ENCODE assay signal across 33 cellular contexts in genomic region chr20:22535483-22535882, GRCh38. TPM values are rescaled to one million over a fixed set of nuclear protein-coding genes. Genes with fewer than 3 reads are reported as not detected.
"Had no signal": no experiment of that assay in that cellular context is flagged by ENCODE, and none has a peak within 500 bp of the region (broad histone marks: within the 10 kb centered on the region; RNA-seq: fewer than 3 reads in every experiment).

No MANE protein-coding gene starts in this region.

- H3K9me3 ChIP-seq: neutrophil, ovary, psoas muscle, spleen, suprapubic skin, testis, tibial artery, transverse colon, upper lobe of right lung, uterus had no signal

- ATAC-seq: naive thymus-derived CD8-positive, alpha-beta T cell; natural killer cell treated with Interleukin-12 subunit alpha and Interleukin-12 subunit beta and Interleukin-15 and Interleukin-18, amount 100 ng/mL, for 72 hours; psoas muscle; right cardiac atrium; sciatic nerve; stimulated activated memory B cell treated with anti-CD40 and anti-IgM and Interleukin-4, amounts not matched to agents 10 μg/mL and 1 μg/mL and 100 μg/mL, for 72 hours; stimulated activated naive CD8-positive, alpha-beta T cell treated with anti-CD3 and anti-CD28 coated beads, Interleukin-15, amount 100 ng/mL, for 72 hours; stimulated activated naive CD8-positive, alpha-beta T cell treated with anti-CD3 and anti-CD28 coated beads, Interleukin-15, Interleukin-2, amounts not matched to agents 100 U/mL and 50 U/mL, for 24 hours; upper lobe of right lung had no signal

- DNase-seq: naive thymus-derived CD8-positive, alpha-beta T cell; nephron progenitor cell; nucleus accumbens; ovary; psoas muscle; right cardiac atrium; spleen; stimulated activated CD4-positive, alpha-beta T cell treated with anti-CD3 and anti-CD28 coated beads, Interleukin-12 subunit alpha, Interleukin-12 subunit beta, amount 100 ng/mL, for 4 hours; stimulated activated CD4-positive, alpha-beta T cell treated with anti-CD3 and anti-CD28 coated beads, Interleukin-1b, Interleukin-23, amount 100 ng/mL, for 48 hours; stimulated activated CD4-positive, alpha-beta T cell treated with anti-CD3 and anti-CD28 coated beads, Interleukin-4, amount 100 ng/mL, for 1 hour; stimulated activated CD4-positive, alpha-beta T cell treated with anti-CD3 and anti-CD28 coated beads, Interleukin-4, amount 100 ng/mL, for 4 hours; stimulated activated CD8-positive, alpha-beta memory T cell treated with anti-CD3 and anti-CD28 coated beads, Interleukin-4, amount 100 ng/mL, for 48 hours; stimulated activated naive CD4-positive, alpha-beta T cell; stimulated activated naive CD8-positive, alpha-beta T cell treated with anti-CD3 and anti-CD28 coated beads, Interleukin-15, amount 100 ng/mL, for 72 hours; stimulated activated naive CD8-positive, alpha-beta T cell treated with anti-CD3 and anti-CD28 coated beads, Interleukin-15, Interleukin-2, amounts not matched to agents 100 U/mL and 50 U/mL, for 24 hours; substantia nigra; testis; tibial artery; transverse colon; upper lobe of right lung; uterus had no signal

- H3K36me3 Mint-ChIP-seq: naive thymus-derived CD8-positive, alpha-beta T cell; natural killer cell treated with Interleukin-12 subunit alpha and Interleukin-12 subunit beta and Interleukin-15 and Interleukin-18, amount 100 ng/mL, for 72 hours; stimulated activated memory B cell treated with anti-CD40 and anti-IgM and Interleukin-4, amounts not matched to agents 10 μg/mL and 1 μg/mL and 100 μg/mL, for 72 hours; type B pancreatic cell had no signal

- H3K27me3 ChIP-seq: ovary, spleen, testis, tibial artery, transverse colon, upper lobe of right lung, uterus had no signal

- H3K36me3 ChIP-seq: neutrophil, ovary, spleen, suprapubic skin, tibial artery, transverse colon, upper lobe of right lung, uterus had no signal

- H3K9me3 Mint-ChIP-seq: nephron progenitor cell, neural crest cell, type B pancreatic cell had no signal

- H3K4me3 ChIP-seq: ovary, psoas muscle, skin epidermis, smooth muscle cell, spleen, suprapubic skin, testis, tibial artery, transverse colon, upper lobe of right lung, uterus had no signal

- H3K27ac ChIP-seq: neutrophil, ovary, parathyroid adenoma, psoas muscle, skin epidermis, spleen, suprapubic skin, testis, tibial artery, transverse colon, upper lobe of right lung, uterus had no signal

- H3K27me3 Mint-ChIP-seq: progenitor cell of endocrine pancreas; stimulated activated naive CD8-positive, alpha-beta T cell treated with anti-CD3 and anti-CD28 coated beads, Interleukin-15, amount 100 ng/mL, for 72 hours had no signal

- H3K4me1 Mint-ChIP-seq: naive thymus-derived CD8-positive, alpha-beta T cell; neural crest cell; stimulated activated memory B cell treated with anti-CD40 and anti-IgM and Interleukin-4, amounts not matched to agents 10 μg/mL and 1 μg/mL and 100 μg/mL, for 72 hours; stimulated activated naive CD8-positive, alpha-beta T cell treated with anti-CD3 and anti-CD28 coated beads, Interleukin-15, amount 100 ng/mL, for 72 hours had no signal

- H3K4me1 ChIP-seq: parathyroid adenoma, psoas muscle, spleen, suprapubic skin, testis, tibial artery, transverse colon, upper lobe of right lung, uterus had no signal

- H3K4me3 Mint-ChIP-seq: naive thymus-derived CD8-positive, alpha-beta T cell; natural killer cell treated with Interleukin-12 subunit alpha and Interleukin-12 subunit beta and Interleukin-15 and Interleukin-18, amount 100 ng/mL, for 72 hours; nephron progenitor cell; neural crest cell; stimulated activated memory B cell treated with anti-CD40 and anti-IgM and Interleukin-4, amounts not matched to agents 10 μg/mL and 1 μg/mL and 100 μg/mL, for 72 hours; stimulated activated naive CD8-positive, alpha-beta T cell treated with anti-CD3 and anti-CD28 coated beads, Interleukin-15, amount 100 ng/mL, for 72 hours; type B pancreatic cell had no signal

- H3K27ac Mint-ChIP-seq: naive thymus-derived CD8-positive, alpha-beta T cell; natural killer cell treated with Interleukin-12 subunit alpha and Interleukin-12 subunit beta and Interleukin-15 and Interleukin-18, amount 100 ng/mL, for 72 hours; nephron progenitor cell; stimulated activated memory B cell treated with anti-CD40 and anti-IgM and Interleukin-4, amounts not matched to agents 10 μg/mL and 1 μg/mL and 100 μg/mL, for 72 hours; stimulated activated naive CD8-positive, alpha-beta T cell treated with anti-CD3 and anti-CD28 coated beads, Interleukin-15, amount 100 ng/mL, for 72 hours; type B pancreatic cell had no signal

RNA-seq across cellular contexts. Expression of gene FOXA2, which starts 48.9 kb away (rescaled TPM):
- total RNA-seq: naive thymus-derived CD8-positive, alpha-beta T cell; natural killer cell treated with Interleukin-12 subunit alpha and Interleukin-12 subunit beta and Interleukin-15 and Interleukin-18, amount 100 ng/mL, for 72 hours; psoas muscle; right cardiac atrium; sciatic nerve; smooth muscle cell; spleen; suprapubic skin; urinary bladder had no signal
